In the genomic region with DNA sequence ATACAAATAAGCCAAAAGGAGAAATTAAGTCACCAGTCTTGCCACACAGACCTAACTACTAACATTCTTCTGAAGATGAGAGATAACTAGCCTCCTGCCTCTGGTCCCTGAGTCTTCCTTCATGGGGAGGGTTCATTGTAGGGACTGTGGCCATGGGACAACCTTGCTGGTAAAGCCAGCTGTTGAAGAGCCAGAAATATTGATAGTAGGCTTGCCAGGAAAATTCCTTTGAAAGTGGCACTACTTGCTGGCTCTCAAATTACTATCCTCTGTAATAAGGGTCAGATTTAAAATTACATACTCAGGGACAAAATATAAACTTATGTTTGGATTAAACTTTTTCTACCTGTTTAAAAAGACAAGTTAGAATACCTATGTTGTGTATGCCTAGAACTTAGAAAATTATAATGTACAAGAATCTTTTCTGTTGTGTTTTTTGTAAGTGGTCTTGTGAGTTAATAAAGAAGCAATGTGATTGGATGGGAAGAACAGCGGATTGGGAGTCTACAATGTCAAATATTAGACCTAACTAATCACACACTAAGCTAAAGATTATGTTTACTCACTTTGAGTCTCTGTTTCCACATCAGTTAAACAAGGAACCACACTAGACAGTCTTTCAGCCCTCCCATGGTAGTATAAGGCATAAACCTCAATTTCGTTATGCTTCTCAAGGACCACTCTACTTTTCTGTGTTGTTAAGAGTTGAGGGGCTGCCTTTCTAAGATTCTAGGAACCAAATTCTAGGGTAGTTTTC, we compare ENCODE assay signal across 18 cellular contexts.
DNase-seq lines count a peak whose midpoint lies in the region; ATAC-seq and TF ChIP-seq lines count a peak whose summit lies in the region.
"Had no signal": no experiment of that assay in that cellular context is flagged by ENCODE, and none has a peak within 500 bp of the region (broad histone marks: within the 10 kb centered on the region; RNA-seq: fewer than 3 reads in every experiment).

No MANE protein-coding gene starts in this region.

- H3K27ac ChIP-seq in DND-41 (ENCODE audit: low read length) (no peak overlapping the region), mesodermal cell (ENCODE audit: low read depth, low read length, severe bottlenecking) (peak overlapping the region; percentile 13), tibial artery (no peak overlapping the region)
- H3K27ac ChIP-seq: RWPE1 had no signal

- H2AFZ ChIP-seq in DND-41 (ENCODE audit: low read depth, low read length), result no peak overlapping the region

- peaks cover 6% of the 10 kb centered on the region for H3K36me3 Mint-ChIP-seq in T-helper 17 cell (ENCODE audit: low read depth)

- peak overlapping the region; percentile 29 for H3K27ac Mint-ChIP-seq in T-helper 17 cell
- H3K27ac Mint-ChIP-seq: activated naive CD8-positive, alpha-beta T cell had no signal

- no peaks in the 10 kb centered on the region for H3K9me3 ChIP-seq in DND-41 (ENCODE audit: insufficient read depth, low read length, severe bottlenecking)
- no peaks in the 10 kb centered on the region for H3K9me3 ChIP-seq in T-helper 17 cell (ENCODE audit: control insufficient read depth, low read length, poor library complexity, severe bottlenecking)
- no peaks in the 10 kb centered on the region for H3K9me3 ChIP-seq in mesodermal cell (ENCODE audit: control insufficient read depth, low read length)
- no peaks in the 10 kb centered on the region for H3K9me3 ChIP-seq in tibial artery

- no peak overlapping the region for H3K9ac ChIP-seq in DND-41 (ENCODE audit: low read depth, low read length)

- no peak overlapping the region for H3K4me3 Mint-ChIP-seq in T-helper 17 cell
- H3K4me3 Mint-ChIP-seq: activated naive CD8-positive, alpha-beta T cell had no signal

- ATAC-seq in DND-41 (ENCODE audit: insufficient read depth, low read depth) (peak; percentile 70), T-helper 17 cell (no peak), GM21619 (IDR thresholded peaks at IDR 0.05; ENCODE audit: unreplicated experiment) (no peak)

- no peaks in the 10 kb centered on the region for H3K27me3 ChIP-seq in DND-41 (ENCODE audit: insufficient read depth, low read length, poor library complexity)
- no peaks in the 10 kb centered on the region for H3K27me3 ChIP-seq in tibial artery

- no peaks in the 10 kb centered on the region for H3K79me2 ChIP-seq in DND-41 (ENCODE audit: insufficient read depth, low read length)

- no peaks in the 10 kb centered on the region for H3K27me3 Mint-ChIP-seq in T-helper 17 cell
- H3K27me3 Mint-ChIP-seq: activated naive CD8-positive, alpha-beta T cell had no signal

- H3K36me3 ChIP-seq in DND-41 (ENCODE audit: insufficient read depth, low read length) (peaks cover 33% of the 10 kb centered on the region; the same call in 1 of the 2 replicates), mesodermal cell (ENCODE audit: control insufficient read depth, insufficient read depth, low read length) (peaks cover 39% of the 10 kb centered on the region), tibial artery (peaks cover 11 to 42% (median 18%) of the 10 kb centered on the region in 3 donors)

- 86 to 100% methylated on average over 1 of the region's 2 CpGs for WGBS in mesodermal cell (ENCODE audit: insufficient coverage in 2 of 2), 2 experiments

- DNase-seq in DND-41 (no peak), HuH-7.5 (ENCODE audit: low spot score) (peak; percentile 32), T-helper 17 cell (no peak), NCI-H1092 treated with DMSO at 0.1 percent for 48 hours (lab: John Stamatoyannopoulos, UW) (no peak), tibial artery (no peak), COLO829 (ENCODE audit: low spot score) (no peak)
- DNase-seq: activated CD4-positive, alpha-beta T cell treated with anti-CD3 and anti-CD28 coated beads for 1 hour; C1 segment of cervical spinal cord; caudate nucleus; NCI-H2171 treated with DMSO at 0.1 percent for 48 hours; NCI-H82; posterior cingulate gyrus; stimulated activated CD4-positive, alpha-beta T cell treated with anti-CD3 and anti-CD28 coated beads, Interleukin-12 subunit alpha, Interleukin-12 subunit beta, amount 100 ng/mL, for 4 hours; stimulated activated naive CD4-positive, alpha-beta T cell had no signal

- TF ChIP-seq CTCF in DND-41 (IDR thresholded peaks at IDR 0.05; ENCODE audit: borderline replicate concordance, extremely low read depth, low read length, poor library complexity, severe bottlenecking) (no peak), tibial artery (IDR thresholded peaks at IDR 0.05) (no peak)

- H3K4me1 ChIP-seq in DND-41 (ENCODE audit: insufficient read depth, low read length) (no peaks in the 10 kb centered on the region), mesodermal cell (ENCODE audit: control insufficient read depth, insufficient read depth, low read length, poor library complexity, severe bottlenecking) (no peaks in the 10 kb centered on the region), tibial artery (no peaks in the 10 kb centered on the region)

- H4K20me1 ChIP-seq in DND-41 (ENCODE audit: insufficient read depth, low read length), result no peaks in the 10 kb centered on the region

- intact Hi-C loops in tibial artery (cut with DNase I; ENCODE audit: low total_unique reads), result no loop called here

- H3K4me3 ChIP-seq in DND-41 (ENCODE audit: low read depth in 1 of 2, low read length in 2 of 2) (no peak overlapping the region), mesodermal cell (ENCODE audit: extremely low read depth, insufficient read depth, low read length, poor library complexity, severe bottlenecking) (no peak overlapping the region), tibial artery (no peak overlapping the region)

- no peak overlapping the region for H3K4me2 ChIP-seq in DND-41 (ENCODE audit: insufficient read depth, low read length)

- H3K4me1 Mint-ChIP-seq in T-helper 17 cell, result peaks cover 11% of the 10 kb centered on the region
